Comparison of ENCODE assay signal across 23 cellular contexts in genomic region chr9:9913276-9913832, GRCh38.
DNase-seq lines count a peak whose midpoint lies in the region; TF ChIP-seq lines count a peak whose summit lies in the region.
"Had no signal": no experiment of that assay in that cellular context is flagged by ENCODE, and none has a peak within 500 bp of the region (broad histone marks: within the 10 kb centered on the region; RNA-seq: fewer than 3 reads in every experiment).

No MANE protein-coding gene starts in this region.

- intact Hi-C loops in adrenal gland (cut with DNase I) = no loop called here

- H3K4me1 ChIP-seq in neuronal stem cell (ENCODE audit: control insufficient read depth in 2 of 2, insufficient read depth in 1 of 2, low read depth in 1 of 2, low read length in 2 of 2) (no peaks in the 10 kb centered on the region), adrenal gland (replicated peaks in 1 of 2) (no peaks in the 10 kb centered on the region), right atrium auricular region (no peaks in the 10 kb centered on the region)
- H3K4me1 ChIP-seq: left ventricle myocardium inferior had no signal

- no peak overlapping the region for H3K4ac ChIP-seq in neuronal stem cell (ENCODE audit: low read length)

- H3K36me3 ChIP-seq in neuronal stem cell (replicated peaks in 1 of 2; ENCODE audit: control insufficient read depth in 2 of 2, insufficient read depth in 2 of 2, low read length in 2 of 2) (no peaks in the 10 kb centered on the region), adrenal gland (replicated peaks in 1 of 2) (no peaks in the 10 kb centered on the region), right atrium auricular region (no peaks in the 10 kb centered on the region)
- H3K36me3 ChIP-seq: brain microvascular endothelial cell, left ventricle myocardium inferior had no signal

- H3K4me2 ChIP-seq in neuronal stem cell (ENCODE audit: insufficient read depth, low read length, poor library complexity, severe bottlenecking) = no peak overlapping the region

- no peak overlapping the region for H3K9ac ChIP-seq in neuronal stem cell (ENCODE audit: low read depth, low read length, poor library complexity)

- H3K79me1 ChIP-seq in neuronal stem cell (ENCODE audit: low read depth, low read length) = no peaks in the 10 kb centered on the region

- H3K18ac ChIP-seq in neuronal stem cell (ENCODE audit: low read length) = no peak overlapping the region

- H3K4me3 ChIP-seq in neuronal stem cell (ENCODE audit: low read length in 2 of 2) (no peak overlapping the region), adrenal gland (no peak overlapping the region), right atrium auricular region (no peak overlapping the region)
- H3K4me3 ChIP-seq: left ventricle myocardium inferior had no signal

- H2BK15ac ChIP-seq in neuronal stem cell (ENCODE audit: low read length) = no peak overlapping the region

- TF ChIP-seq POLR2A in adrenal gland (IDR thresholded peaks at IDR 0.05) = no peak

- H4K8ac ChIP-seq in neuronal stem cell (ENCODE audit: low read depth, low read length) = no peak overlapping the region

- no peak overlapping the region for H4K91ac ChIP-seq in neuronal stem cell (ENCODE audit: low read depth, low read length, poor library complexity)

- H2BK12ac ChIP-seq in neuronal stem cell (ENCODE audit: low read length) = no peak overlapping the region

- H2AFZ ChIP-seq in neuronal stem cell (ENCODE audit: low read length) = peak overlapping the region; percentile 85

- H3K9me3 ChIP-seq in neuronal stem cell (replicated peaks in 1 of 2; ENCODE audit: control insufficient read depth in 2 of 2, insufficient read depth in 1 of 2, low read depth in 1 of 2, low read length in 2 of 2) (no peaks in the 10 kb centered on the region), adrenal gland (replicated peaks in 1 of 3) (no peaks in the 10 kb centered on the region), right atrium auricular region (peaks cover 0 to 9% of the 10 kb centered on the region in 2 donors)

- no peaks in the 10 kb centered on the region for H3K27me3 ChIP-seq in neuronal stem cell (ENCODE audit: control insufficient read depth in 3 of 3, insufficient read depth in 3 of 3, low read depth in 1 of 3, low read length in 3 of 3)
- no peaks in the 10 kb centered on the region for H3K27me3 ChIP-seq in adrenal gland
- no peaks in the 10 kb centered on the region for H3K27me3 ChIP-seq in right atrium auricular region
- H3K27me3 ChIP-seq: brain microvascular endothelial cell had no signal

- H2BK5ac ChIP-seq in neuronal stem cell (ENCODE audit: low read length) = peak overlapping the region; percentile 7

- H3K14ac ChIP-seq in neuronal stem cell (ENCODE audit: low read length) = no peak overlapping the region

- no peak overlapping the region for H2AK5ac ChIP-seq in neuronal stem cell (ENCODE audit: low read depth, low read length)

- no peak overlapping the region for H3K27ac ChIP-seq in neuronal stem cell (replicated peaks; ENCODE audit: low read length)
- no peak overlapping the region for H3K27ac ChIP-seq in adrenal gland
- H3K27ac ChIP-seq in right atrium auricular region = no peak overlapping the region
- H3K27ac ChIP-seq: brain microvascular endothelial cell, HL-60, left ventricle myocardium inferior had no signal

- DNase-seq in DMS53 treated with DMSO at 0.1 percent for 48 hours (lab: John Stamatoyannopoulos, UW; ENCODE audit: unreplicated experiment) = peak; percentile 36
- DNase-seq in NCI-H69 (lab: John Stamatoyannopoulos, UW) = peak; percentile 27
- DNase-seq in glomerular visceral epithelial cell (ENCODE audit: extremely low spot score) = peak; percentile 50
- no peak for DNase-seq in neuronal stem cell (ENCODE audit: low spot score)
- DNase-seq in retina = no peak
- no peak for DNase-seq in adrenal gland
- DNase-seq in right atrium auricular region (ENCODE audit: low spot score) = no peak
- no peak for DNase-seq in NCI-H1092 (lab: John Stamatoyannopoulos, UW)
- DNase-seq: activated CD4-positive, alpha-beta T cell treated with anti-CD3 and anti-CD28 coated beads, Interleukin-2, amount 10 ng/mL, durations not matched to agents 7 days and 5 days; activated T-cell treated with anti-CD3 and anti-CD28 coated beads, Interleukin-2, amount 50 U/mL, for 48 hours; brain microvascular endothelial cell; C1 segment of cervical spinal cord; COR-L47; effector memory CD4-positive, alpha-beta T cell; foreskin fibroblast; HFFc6; left ventricle myocardium inferior; naive thymus-derived CD8-positive, alpha-beta T cell; NCI-H524 treated with DMSO at 0.1 percent for 48 hours; stimulated activated CD4-positive, alpha-beta T cell treated with anti-CD3 and anti-CD28 coated beads, Interleukin-4, amount 100 ng/mL, for 1 hour; substantia nigra; T1000 had no signal

- no CpG with 5 or more reads among the region's 1 CpG for WGBS in neuronal stem cell (ENCODE audit: extremely low coverage in 2 of 2, insufficient read length in 2 of 2, insufficient replicate concordance in 1 of 2), 2 donors
- WGBS in adrenal gland, 4 donors = 34 to 79% (median 44%) methylated on average over 1 of the region's 1 CpG

- no peak for TF ChIP-seq CTCF in adrenal gland (IDR thresholded peaks at IDR 0.05)
- no peak for TF ChIP-seq CTCF in right atrium auricular region (IDR thresholded peaks at IDR 0.05)

- H2BK120ac ChIP-seq in neuronal stem cell (ENCODE audit: low read depth, low read length) = no peak overlapping the region

- no peak overlapping the region for H3K23ac ChIP-seq in neuronal stem cell (ENCODE audit: low read depth, low read length, poor library complexity)

Comparison
In these comparisons a context has a peak if more than half of its experiments do, and no peak if none do; other contexts are left out.
1. DNase-seq: peak in DMS53 treated with DMSO at 0.1 percent for 48 hours (single experiment), NCI-H69 (single experiment) and glomerular visceral epithelial cell (single experiment); none in neuronal stem cell (single experiment), retina (single experiment), adrenal gland (0 of 7), right atrium auricular region (single experiment) and NCI-H1092 (single experiment).